In genomic region chr20:34574861-34575260, GRCh38 we compare ENCODE assay signal across 27 cellular contexts. TPM values are rescaled to one million over a fixed set of nuclear protein-coding genes. Genes with fewer than 3 reads are reported as not detected.
DNase-seq lines count a peak whose midpoint lies in the region; ATAC-seq, FAIRE-seq and TF ChIP-seq lines count a peak whose summit lies in the region.
"Had no signal": no experiment of that assay in that cellular context is flagged by ENCODE, and none has a peak within 500 bp of the region (broad histone marks: within the 10 kb centered on the region; RNA-seq: fewer than 3 reads in every experiment).

No MANE protein-coding gene starts in this region.

- TF ChIP-seq CTCF in bronchial epithelial cell (IDR thresholded peaks at IDR 0.05; ENCODE audit: insufficient read depth, low read length, severe bottlenecking) (no peak), nephron progenitor cell (IDR thresholded peaks at IDR 0.05) (no peak), type B pancreatic cell (conservative IDR thresholded peaks at IDR 0.05) (no peak), omental fat pad (IDR thresholded peaks at IDR 0.05) (no peak)

- ATAC-seq in omental fat pad (ENCODE audit: low FRiP score) = no peak
- ATAC-seq: A549, GM12878 had no signal

- H3K27me3 ChIP-seq in bronchial epithelial cell (ENCODE audit: control insufficient read depth, insufficient read depth, low read length) = no peaks in the 10 kb centered on the region
- H3K27me3 ChIP-seq: BE2C; BLaER1 treated with 17β-estradiol and CSF1 and Interleukin-3, amounts not matched to agents 10 nM and 100 nM had no signal

- peak; percentile 2 for DNase-seq in activated effector memory CD4-positive, alpha-beta T cell treated with anti-CD3 and anti-CD28 coated beads, Interleukin-2, amount 50 U/mL, for 16 hours
- DNase-seq in activated effector memory CD4-positive, alpha-beta T cell treated with Interleukin-2 at 50 U/mL for 16 hours = no peak
- DNase-seq in bronchial epithelial cell (ENCODE audit: low read depth) (no peak), nephron progenitor cell (no peak), type B pancreatic cell (ENCODE audit: extremely low spot score, unreplicated experiment) (peak; percentile 32), omental fat pad (ENCODE audit: low spot score) (no peak), iPS-NIHi7 (ENCODE audit: extremely low spot score) (no peak), midbrain (lab: John Stamatoyannopoulos, UW) (no peak)
- DNase-seq: 8988T; ACHN; AML-193; BE2C; CD4-positive, alpha-beta T cell; CD8-positive, alpha-beta memory T cell; DMS 273 treated with DMSO at 0.1 percent for 48 hours; DMS79; EL; GDM1; GOT3 had no signal

- FAIRE-seq in bronchial epithelial cell (lab: Jason Lieb, UNC) = peak; percentile 58
- FAIRE-seq: A549, D721Med, GM12878, GM19239, H54 had no signal

- H3K36me3 ChIP-seq in bronchial epithelial cell (ENCODE audit: control insufficient read depth, insufficient read depth, low read length) = peaks cover 5% of the 10 kb centered on the region
- H3K36me3 ChIP-seq: BE2C, HAP-1 had no signal

- H3K4me3 ChIP-seq in bronchial epithelial cell (ENCODE audit: low read depth, low read length) = no peak overlapping the region
- H3K4me3 ChIP-seq: A549; BLaER1 treated with 17β-estradiol and CSF1 and Interleukin-3, amounts not matched to agents 10 nM and 100 nM; GM12878; HAP-1 had no signal

- H3K4me1 Mint-ChIP-seq in nephron progenitor cell (peaks cover 31% of the 10 kb centered on the region), type B pancreatic cell (ENCODE audit: unreplicated experiment) (peaks cover 26% of the 10 kb centered on the region)

- peak overlapping the region; percentile 13 for H3K27ac Mint-ChIP-seq in nephron progenitor cell
- no peak overlapping the region for H3K27ac Mint-ChIP-seq in type B pancreatic cell
- H3K27ac Mint-ChIP-seq: CD4-positive, alpha-beta T cell had no signal

- H3K36me3 Mint-ChIP-seq in nephron progenitor cell (ENCODE audit: low read depth) = peaks cover 42% of the 10 kb centered on the region
- peaks cover 40% of the 10 kb centered on the region for H3K36me3 Mint-ChIP-seq in type B pancreatic cell

- H3K4me3 Mint-ChIP-seq in nephron progenitor cell (no peak overlapping the region), type B pancreatic cell (no peak overlapping the region)
- H3K4me3 Mint-ChIP-seq: CD14-positive monocyte; CD4-positive, alpha-beta T cell; CD8-positive, alpha-beta memory T cell had no signal

- no peaks in the 10 kb centered on the region for H3K9me3 Mint-ChIP-seq in nephron progenitor cell
- H3K9me3 Mint-ChIP-seq in type B pancreatic cell = no peaks in the 10 kb centered on the region
- H3K9me3 Mint-ChIP-seq: CD14-positive monocyte; CD4-positive, alpha-beta T cell; CD8-positive, alpha-beta memory T cell had no signal

- H3K27me3 Mint-ChIP-seq in nephron progenitor cell (ENCODE audit: low read depth, poor library complexity) = no peaks in the 10 kb centered on the region
- H3K27me3 Mint-ChIP-seq in type B pancreatic cell = no peaks in the 10 kb centered on the region
- H3K27me3 Mint-ChIP-seq: CD4-positive, alpha-beta T cell; CD8-positive, alpha-beta memory T cell had no signal

RNA-seq across cellular contexts. Expression of gene MAP1LC3A, which starts 16.3 kb away (rescaled TPM):
- total RNA-seq in bronchial epithelial cell = 6.6 and 12.7 TPM in 2 replicates
- total RNA-seq in type B pancreatic cell (ENCODE audit: low replicate concordance) = 83.9 and 85.2 TPM in 2 replicates
- 10 to 100 TPM; 50.1 to 76.1 (median 55.9) TPM for total RNA-seq in omental fat pad

RNA-seq across cellular contexts. Expression of gene DYNLRB1, which starts 58.6 kb away (rescaled TPM):
- total RNA-seq in bronchial epithelial cell (12.6 and 34.3 TPM in 2 replicates), type B pancreatic cell (ENCODE audit: low replicate concordance) (164 and 201 TPM in 2 replicates), omental fat pad (100 to 1,000 TPM in 2 of 4 donors, 10 to 100 TPM in 2; 83.0 to 121 (median 108) TPM)

Comparison
In these comparisons a context has a peak if more than half of its experiments do, and no peak if none do; other contexts are left out.
1. DNase-seq: peak in activated effector memory CD4-positive, alpha-beta T cell treated with anti-CD3 and anti-CD28 coated beads, Interleukin-2, amount 50 U/mL, for 16 hours (single experiment) and type B pancreatic cell (single experiment); none in activated effector memory CD4-positive, alpha-beta T cell treated with Interleukin-2 at 50 U/mL for 16 hours (single experiment), bronchial epithelial cell (single experiment), nephron progenitor cell (single experiment), omental fat pad (single experiment), iPS-NIHi7 (single experiment) and midbrain (single experiment).